In genomic region chr7:116565981-116566380, GRCh38 we compare ENCODE assay signal across 18 cellular contexts. TPM values are rescaled to one million over a fixed set of nuclear protein-coding genes. Genes with fewer than 3 reads are reported as not detected.
DNase-seq lines count a peak whose midpoint lies in the region; ATAC-seq and TF ChIP-seq lines count a peak whose summit lies in the region.
"Had no signal": no experiment of that assay in that cellular context is flagged by ENCODE, and none has a peak within 500 bp of the region (broad histone marks: within the 10 kb centered on the region; RNA-seq: fewer than 3 reads in every experiment).

No MANE protein-coding gene starts in this region.

- H3K36me3 Mint-ChIP-seq in osteocyte (ENCODE audit: unreplicated experiment) (peaks cover 7% of the 10 kb centered on the region), Caco-2 (ENCODE audit: insufficient read depth, unreplicated experiment) (no peaks in the 10 kb centered on the region)
- H3K36me3 Mint-ChIP-seq: CD4-positive, CD25-positive, alpha-beta regulatory T cell had no signal

- H3K27me3 ChIP-seq in ACC112 (ENCODE audit: insufficient read depth, low read length) (no peaks in the 10 kb centered on the region), RWPE2 (ENCODE audit: insufficient read depth, poor library complexity, severe bottlenecking) (no peaks in the 10 kb centered on the region), brain microvascular endothelial cell (replicated peaks) (no peaks in the 10 kb centered on the region), WERI-Rb-1 (ENCODE audit: insufficient read depth, low read depth, severe bottlenecking) (peaks cover 16% of the 10 kb centered on the region), left ventricle myocardium inferior (ENCODE audit: low read depth) (no peaks in the 10 kb centered on the region), Caco-2 (replicated peaks; ENCODE audit: control insufficient read depth, insufficient read depth, low read length) (no peaks in the 10 kb centered on the region)
- H3K27me3 ChIP-seq: BLaER1 treated with 17β-estradiol and CSF1 and Interleukin-3, amounts not matched to agents 10 nM and 100 nM had no signal

- ATAC-seq in RWPE2 (ENCODE audit: low read depth), result no peak
- ATAC-seq: K562 had no signal

- no peaks in the 10 kb centered on the region for H3K27me3 Mint-ChIP-seq in osteocyte (ENCODE audit: unreplicated experiment)
- H3K27me3 Mint-ChIP-seq in Caco-2 (ENCODE audit: insufficient read depth, unreplicated experiment), result peaks cover 7% of the 10 kb centered on the region

- intact Hi-C loops in left ventricle myocardium inferior (cut with micrococcal nuclease), result no loop called here
- intact Hi-C loops in Caco-2 (cut with micrococcal nuclease; ENCODE audit: unreplicated experiment), result no loop called here

- no TSS peak for BruUV-seq in Caco-2 (replicated peaks; lab: Mats Ljungman, UMichigan)

- H3K9me3 ChIP-seq in RWPE2 (ENCODE audit: severe bottlenecking), result no peaks in the 10 kb centered on the region
- H3K9me3 ChIP-seq in WERI-Rb-1 (ENCODE audit: severe bottlenecking), result no peaks in the 10 kb centered on the region
- H3K9me3 ChIP-seq in left ventricle myocardium inferior (replicated peaks), result no peaks in the 10 kb centered on the region
- no peaks in the 10 kb centered on the region for H3K9me3 ChIP-seq in Caco-2

- CTCF ChIA-PET in Caco-2 (lab: Charles Lee), result no interaction called here

- H2AFZ ChIP-seq in ACC112 (ENCODE audit: low read length, unreplicated experiment), result peak overlapping the region; percentile 68

- H3K9me3 Mint-ChIP-seq in osteocyte (ENCODE audit: unreplicated experiment) (no peaks in the 10 kb centered on the region), Caco-2 (ENCODE audit: unreplicated experiment) (peaks cover 12% of the 10 kb centered on the region)

- H3K4me3 Mint-ChIP-seq in osteocyte (ENCODE audit: unreplicated experiment), result peak overlapping the region; percentile 23
- no peak overlapping the region for H3K4me3 Mint-ChIP-seq in Caco-2 (ENCODE audit: unreplicated experiment)
- H3K4me3 Mint-ChIP-seq: CD4-positive, CD25-positive, alpha-beta regulatory T cell had no signal

- H3K79me2 ChIP-seq in ACC112 (ENCODE audit: control insufficient read depth, insufficient read depth, low read length, unreplicated experiment), result no peaks in the 10 kb centered on the region

- in situ Hi-C loops in brain microvascular endothelial cell (cut with HindIII; ENCODE audit: low pct_ligation_motif_present, low sequenced_read_pairs), result no loop called here

- peaks cover 3% of the 10 kb centered on the region; the same call in 1 of the 2 replicates for H3K36me3 ChIP-seq in ACC112 (ENCODE audit: insufficient read depth, low read length)
- H3K36me3 ChIP-seq in RWPE2 (ENCODE audit: low read depth), result peaks cover under 1% of the 10 kb centered on the region
- no peaks in the 10 kb centered on the region for H3K36me3 ChIP-seq in brain microvascular endothelial cell (replicated peaks)
- H3K36me3 ChIP-seq in WERI-Rb-1, result no peaks in the 10 kb centered on the region
- no peaks in the 10 kb centered on the region for H3K36me3 ChIP-seq in left ventricle myocardium inferior
- no peaks in the 10 kb centered on the region for H3K36me3 ChIP-seq in Caco-2 (ENCODE audit: control insufficient read depth, insufficient read depth, low read length)
- H3K36me3 ChIP-seq: BLaER1 treated with 17β-estradiol and CSF1 and Interleukin-3, amounts not matched to agents 10 nM and 100 nM had no signal

- POLR2A ChIA-PET in Caco-2 (lab: Charles Lee), result no interaction called here

- no peak for TF ChIP-seq CTCF in RWPE2 (IDR thresholded peaks at IDR 0.05; ENCODE audit: poor library complexity, severe bottlenecking)
- TF ChIP-seq CTCF in brain microvascular endothelial cell (IDR thresholded peaks at IDR 0.05; ENCODE audit: low read depth, low read length, missing control alignments), result no peak
- TF ChIP-seq CTCF in osteocyte (IDR thresholded peaks at IDR 0.05), result no peak
- TF ChIP-seq CTCF in WERI-Rb-1 (IDR thresholded peaks at IDR 0.05; ENCODE audit: low read depth, low read length), result no peak
- TF ChIP-seq CTCF in left ventricle myocardium inferior (IDR thresholded peaks at IDR 0.05; ENCODE audit: borderline replicate concordance), result no peak
- TF ChIP-seq CTCF in Caco-2 (IDR thresholded peaks at IDR 0.05; ENCODE audit: insufficient read depth in 1 of 2, low read depth in 1 of 2, low read length in 1 of 2, severe bottlenecking in 1 of 2, unreplicated experiment in 1 of 2), result no peak

- H3K4me1 Mint-ChIP-seq in osteocyte (ENCODE audit: unreplicated experiment) (peaks cover 45% of the 10 kb centered on the region), Caco-2 (ENCODE audit: low read depth, unreplicated experiment) (peaks cover 9% of the 10 kb centered on the region)
- H3K4me1 Mint-ChIP-seq: CD4-positive, CD25-positive, alpha-beta regulatory T cell had no signal

- peaks cover 48% of the 10 kb centered on the region for H3K4me1 ChIP-seq in ACC112 (ENCODE audit: control insufficient read depth, insufficient read depth, low read length, unreplicated experiment)
- peaks cover 28% of the 10 kb centered on the region for H3K4me1 ChIP-seq in RWPE2 (ENCODE audit: insufficient read depth, poor library complexity, severe bottlenecking)
- peaks cover 19% of the 10 kb centered on the region for H3K4me1 ChIP-seq in left ventricle myocardium inferior
- H3K4me1 ChIP-seq in Caco-2, result no peaks in the 10 kb centered on the region

- H3K27ac ChIP-seq in ACC112 (ENCODE audit: low read depth, low read length) (peak overlapping the region; percentile 75), RWPE2 (ENCODE audit: poor library complexity, severe bottlenecking) (peak overlapping the region; percentile 11), brain microvascular endothelial cell (peak overlapping the region; percentile 14), WERI-Rb-1 (no peak overlapping the region), left ventricle myocardium inferior (replicated peaks) (no peak overlapping the region)
- H3K27ac ChIP-seq: 22Rv1; BLaER1 treated with 17β-estradiol and CSF1 and Interleukin-3, amounts not matched to agents 10 nM and 100 nM; HL-60 had no signal

- H3K27ac Mint-ChIP-seq in osteocyte (ENCODE audit: unreplicated experiment) (peak overlapping the region; percentile 87), Caco-2 (ENCODE audit: unreplicated experiment) (no peak overlapping the region)
- H3K27ac Mint-ChIP-seq: CD4-positive, CD25-positive, alpha-beta regulatory T cell had no signal

- DNase-seq in RWPE2 (ENCODE audit: low spot score) (no peak), brain microvascular endothelial cell (no peak), osteocyte (ENCODE audit: extremely low spot score, unreplicated experiment) (no peak), WERI-Rb-1 (no peak), left ventricle myocardium inferior (no peak), Caco-2 (no peak)
- DNase-seq in activated CD4-positive, CD25-positive, alpha-beta regulatory T cell treated with anti-CD3 and anti-CD28 coated beads, Interleukin-2, amount 50 U/mL, for 72 hours, result no peak
- DNase-seq: ACHN; Calu3; CD4-positive, CD25-positive, alpha-beta regulatory T cell; DMS 273 treated with DMSO at 0.1 percent for 48 hours; DMS79; HCEC 1CT had no signal

- peak overlapping the region; percentile 57 for H3K4me3 ChIP-seq in ACC112 (ENCODE audit: low read depth, low read length)
- H3K4me3 ChIP-seq in RWPE2 (ENCODE audit: severe bottlenecking), result no peak overlapping the region
- no peak overlapping the region for H3K4me3 ChIP-seq in brain microvascular endothelial cell (ENCODE audit: low read depth, low read length)
- no peak overlapping the region for H3K4me3 ChIP-seq in WERI-Rb-1 (ENCODE audit: low read depth, low read length)
- H3K4me3 ChIP-seq in left ventricle myocardium inferior, result no peak overlapping the region
- H3K4me3 ChIP-seq in Caco-2 (ENCODE audit: low read depth, low read length), result no peak overlapping the region
- H3K4me3 ChIP-seq: BLaER1 treated with 17β-estradiol and CSF1 and Interleukin-3, amounts not matched to agents 10 nM and 100 nM; K562 had no signal

RNA-seq across cellular contexts. Expression of gene CAV1, which starts 41.1 kb away (rescaled TPM):
- total RNA-seq in osteocyte, result 492 and 502 TPM in 2 replicates
- total RNA-seq in left ventricle myocardium inferior, result 266 TPM
- 4.9 and 6.0 TPM in 2 replicates for total RNA-seq in Caco-2 (2022)
- total RNA-seq: CD4-positive, CD25-positive, alpha-beta regulatory T cell had no signal

Comparison
In these comparisons a context has a peak if more than half of its experiments do, and no peak if none do; other contexts are left out.
1. H3K27ac ChIP-seq: peak in ACC112 (single experiment), RWPE2 (single experiment) and brain microvascular endothelial cell (single experiment); none in WERI-Rb-1 (single experiment) and left ventricle myocardium inferior (single experiment).
2. RNA of gene CAV1, which starts 41.1 kb away (total RNA-seq): 492 to 502 TPM in osteocyte and 266 TPM in left ventricle myocardium inferior (single experiment); 4.9 to 6.0 TPM in Caco-2; every median in the first group is over 10 times any median in the second.